ENCODE assay signal across 16 cellular contexts in genomic region chr19:55620410-55620809, GRCh38. TPM values are rescaled to one million over a fixed set of nuclear protein-coding genes. Genes with fewer than 3 reads are reported as not detected.
DNase-seq lines count a peak whose midpoint lies in the region; ATAC-seq and TF ChIP-seq lines count a peak whose summit lies in the region.
"Had no signal": no experiment of that assay in that cellular context is flagged by ENCODE, and none has a peak within 500 bp of the region (broad histone marks: within the 10 kb centered on the region; RNA-seq: fewer than 3 reads in every experiment).

No MANE protein-coding gene starts in this region.

- intact Hi-C loops in gastrocnemius medialis (cut with DNase I; ENCODE audit: low total_unique reads): loop anchor here (5.0 kb wide), 1 partner anchor 213 kb away; the partner anchor contains the start of gene UBE2S

- TF ChIP-seq POLR2A in gastrocnemius medialis (IDR thresholded peaks at IDR 0.05): no peak

- no peak overlapping the region for H3K4me3 ChIP-seq in gastrocnemius medialis
- H3K4me3 ChIP-seq: adrenal gland, sigmoid colon, tibial nerve had no signal

- H3K27ac Mint-ChIP-seq in activated naive CD8-positive, alpha-beta T cell: peak overlapping the region; percentile 77

- in situ Hi-C loops in gastrocnemius medialis (cut with MboI; ENCODE audit: low sequenced_read_pairs in 4 of 4): no loop called here

- H3K9me3 ChIP-seq in gastrocnemius medialis: no peaks in the 10 kb centered on the region
- H3K9me3 ChIP-seq: adrenal gland, sigmoid colon, tibial nerve had no signal

- H3K9me3 Mint-ChIP-seq in activated naive CD8-positive, alpha-beta T cell (ENCODE audit: low read depth): no peaks in the 10 kb centered on the region

- H3K4me3 Mint-ChIP-seq in activated naive CD8-positive, alpha-beta T cell: peak overlapping the region; percentile 53

- no peaks in the 10 kb centered on the region for H3K36me3 Mint-ChIP-seq in activated naive CD8-positive, alpha-beta T cell

- peak; percentile 92 for DNase-seq in SIG-M5 treated with dmso at 0.1 percent for 504 hours (lab: John Stamatoyannopoulos, UW; ENCODE audit: unreplicated experiment)
- no peak for DNase-seq in SIG-M5 (lab: John Stamatoyannopoulos, UW)
- peak; percentile 88 to 92 for DNase-seq in NOMO-1 (lab: John Stamatoyannopoulos, UW; ENCODE audit: unreplicated experiment in 2 of 2)
- DNase-seq in gastrocnemius medialis: no peak
- no peak for DNase-seq in DMS153 (lab: John Stamatoyannopoulos, UW)
- DNase-seq in HK-2 (ENCODE audit: unreplicated experiment): no peak
- DNase-seq: foreskin keratinocyte, KBM-7, NCI-H2081 treated with DMSO at 0.1 percent for 48 hours, sigmoid colon had no signal

- no peaks in the 10 kb centered on the region for H3K27me3 ChIP-seq in gastrocnemius medialis
- H3K27me3 ChIP-seq: adrenal gland, foreskin keratinocyte, sigmoid colon, tibial nerve had no signal

- H3K27ac ChIP-seq in gastrocnemius medialis: peak overlapping the region; percentile 97 to 99 (median 98)
- H3K27ac ChIP-seq: 22Rv1, foreskin keratinocyte, tibial nerve had no signal

- no peak for TF ChIP-seq CTCF in gastrocnemius medialis (IDR thresholded peaks at IDR 0.05 in 4 of 5, conservative IDR thresholded peaks at IDR 0.05 in 1 of 5)

- peaks cover 0 to 26% of the 10 kb centered on the region in 2 donors for H3K36me3 ChIP-seq in gastrocnemius medialis

- peaks cover 39 to 46% of the 10 kb centered on the region in 2 donors for H3K4me1 ChIP-seq in gastrocnemius medialis
- H3K4me1 ChIP-seq: foreskin keratinocyte had no signal

- ATAC-seq in gastrocnemius medialis (no peak), HG02763 (IDR thresholded peaks at IDR 0.05; ENCODE audit: unreplicated experiment) (no peak)
- ATAC-seq: foreskin keratinocyte, HCT116 had no signal

- H3K4me1 Mint-ChIP-seq in activated naive CD8-positive, alpha-beta T cell (ENCODE audit: low read depth): peaks cover 45% of the 10 kb centered on the region

- H3K27me3 Mint-ChIP-seq in activated naive CD8-positive, alpha-beta T cell: no peaks in the 10 kb centered on the region

RNA-seq across cellular contexts. Expression of gene ZNF784, which starts 4.0 kb away (rescaled TPM):
- total RNA-seq in gastrocnemius medialis: 1 to 10 TPM; 6.0 to 10.0 (median 8.2) TPM

RNA-seq across cellular contexts. Expression of gene ZNF865, which starts 15.0 kb away (rescaled TPM):
- 10 to 100 TPM; 10.3 to 23.4 (median 15.2) TPM for total RNA-seq in gastrocnemius medialis

RNA-seq across cellular contexts. Expression of gene ZNF524, which starts 20.3 kb away (rescaled TPM):
- 10 to 100 TPM; 35.6 to 61.7 (median 47.0) TPM for total RNA-seq in gastrocnemius medialis

RNA-seq across cellular contexts. Expression of gene ZNF580, which starts 20.4 kb away (rescaled TPM):
- total RNA-seq in gastrocnemius medialis: 10 to 100 TPM in 1 of 4 donors, 1 to 10 TPM in 3; 1.5 to 12.3 (median 7.2) TPM

RNA-seq across cellular contexts. Expression of gene FIZ1, which starts 21.1 kb away (rescaled TPM):
- 10 to 100 TPM in 1 of 4 donors, 1 to 10 TPM in 3; 6.8 to 11.2 (median 7.4) TPM for total RNA-seq in gastrocnemius medialis

Comparison
In these comparisons a context has a peak if more than half of its experiments do, and no peak if none do; other contexts are left out.
1. DNase-seq: peak in SIG-M5 treated with dmso at 0.1 percent for 504 hours (single experiment) and NOMO-1 (2 of 2); none in SIG-M5 (single experiment), gastrocnemius medialis (0 of 2), DMS153 (single experiment) and HK-2 (single experiment).